ENCODE assay signal across 8 cellular contexts in genomic region chr14:54565236-54566151, GRCh38. TPM values are rescaled to one million over a fixed set of nuclear protein-coding genes. Genes with fewer than 3 reads are reported as not detected.
DNase-seq lines count a peak whose midpoint lies in the region; ATAC-seq, FAIRE-seq and TF ChIP-seq lines count a peak whose summit lies in the region.

No MANE protein-coding gene starts in this region.

- TF ChIP-seq CTCF in HFF-Myc (IDR thresholded peaks at IDR 0.05; ENCODE audit: low read depth, low read length, missing control alignments) = no peak
- TF ChIP-seq CTCF in GM12878 (IDR thresholded peaks at IDR 0.05 in 2 of 3, conservative IDR thresholded peaks at IDR 0.05 in 1 of 3; ENCODE audit: control insufficient read depth in 2 of 3, extremely low read depth in 1 of 3, insufficient read depth in 1 of 3, low read depth in 3 of 3, low read length in 3 of 3) = peak in 2 of 3 experiments; percentile 4 to 21; a peak in 3 of 6 replicates

- TF ChIP-seq POLR2A in GM12891 (IDR thresholded peaks at IDR 0.05; ENCODE audit: low read depth, low read length) = no peak; the same call in 1 of the 2 replicates
- peak; percentile 76 for TF ChIP-seq POLR2A in GM12878 (IDR thresholded peaks at IDR 0.05; ENCODE audit: low read depth, low read length)

- no peak for TF ChIP-seq EP300 in GM12878 (IDR thresholded peaks at IDR 0.05; ENCODE audit: borderline replicate concordance in 1 of 2, control insufficient read depth in 1 of 2, low read depth in 2 of 2, low read length in 2 of 2)

- CTCF ChIA-PET in GM12878 (lab: Yijun Ruan, JAX) = interaction anchor here (0.8 to 7.7 kb wide), 21 partner anchors 9 to 411 kb away, joined by 3 to 160 read pairs (median 6); no protein-coding TSS in a partner anchor

- ATAC-seq in GM12878 (peak; percentile 75), sciatic nerve (peak; percentile 90)

- under 1% methylated on average over 67 of the region's 86 CpGs for WGBS in GM12878 (ENCODE audit: insufficient coverage, insufficient replicate concordance, low lambda C conversion rate, missing lambda C conversion rate)
- no CpG with 5 or more reads among the region's 86 CpGs for WGBS in iPS DF 6.9 (ENCODE audit: insufficient coverage, insufficient read length)

- no peaks in the 10 kb centered on the region for H4K20me1 ChIP-seq in GM12878 (ENCODE audit: control insufficient read depth, insufficient read depth)

- H3K9ac ChIP-seq in GM12878 (ENCODE audit: control insufficient read depth, insufficient read depth, low read length) = peak overlapping the region; percentile 22; the same call in 1 of the 2 replicates

- peak overlapping the region; percentile 75 for H3K4me3 ChIP-seq in HFF-Myc (replicated peaks; ENCODE audit: low read depth, low read length)
- peak overlapping the region; percentile 73 for H3K4me3 ChIP-seq in GM12878
- peak overlapping the region; percentile 92 for H3K4me3 ChIP-seq in iPS DF 6.9 (ENCODE audit: low read length)

- H3K9me3 ChIP-seq in GM12878 (replicated peaks; ENCODE audit: control insufficient read depth, insufficient read depth, low read length) (no peaks in the 10 kb centered on the region), iPS DF 6.9 (ENCODE audit: control insufficient read depth, insufficient read depth, low read length) (no peaks in the 10 kb centered on the region)

- H3K36me3 ChIP-seq in GM12878 (ENCODE audit: control insufficient read depth in 2 of 2, insufficient read depth in 2 of 2, low read length in 1 of 2) = no peaks in the 10 kb centered on the region
- H3K36me3 ChIP-seq in iPS DF 6.9 (ENCODE audit: control insufficient read depth, insufficient read depth, low read length) = no peaks in the 10 kb centered on the region

- peak overlapping the region; percentile 98 for H3K4me2 ChIP-seq in GM12878 (ENCODE audit: control insufficient read depth, insufficient read depth)

- H3K27ac ChIP-seq in GM12878 (ENCODE audit: control insufficient read depth, insufficient read depth) (no peak overlapping the region), iPS DF 6.9 (ENCODE audit: low read length) (no peak overlapping the region)

- in situ Hi-C loops in GM12878 (cut with MboI) = loop anchor here (5.0 kb wide), 1 partner anchor 77 kb away; no protein-coding TSS in a partner anchor

- SMC1A ChIA-PET in GM12878 (lab: Charles Lee; ENCODE audit: uncharacterized antibody, unreplicated experiment) = interaction anchor here (0.5 to 6.8 kb wide), 15 partner anchors 16 to 316 kb away, joined by 3 to 87 read pairs (median 4); no protein-coding TSS in a partner anchor

- H3K4me1 ChIP-seq in GM12878 (ENCODE audit: control insufficient read depth, insufficient read depth, low read length) (peaks cover 12% of the 10 kb centered on the region; the same call in 1 of the 2 replicates), iPS DF 6.9 (ENCODE audit: control insufficient read depth, insufficient read depth, low read length) (peaks cover 3% of the 10 kb centered on the region; the same call in 1 of the 2 replicates)

- TF ChIP-seq RAD21 in GM12878 (IDR thresholded peaks at IDR 0.05; ENCODE audit: insufficient read depth, low read depth, low read length) = no peak

- RAD21 ChIA-PET in GM12878 (lab: Charles Lee; ENCODE audit: unreplicated experiment) = interaction anchor here (0.5 to 7.2 kb wide), 15 partner anchors 61 to 500 kb away, joined by 3 to 130 read pairs (median 3); partner anchors contain the start of gene GMFB

- BruUV-seq in GM12878 (replicated peaks; lab: Mats Ljungman, UMichigan) = no TSS peak

- peak; percentile 68 for DNase-seq in GM12891 (ENCODE audit: insufficient read length, low spot score)
- peak; percentile 61 for DNase-seq in HFF-Myc (ENCODE audit: extremely low read depth, low read depth)
- peak; percentile 6 for DNase-seq in NCI-H1092 (lab: John Stamatoyannopoulos, UW)
- DNase-seq in T1000 (lab: John Stamatoyannopoulos, UW) = peak; percentile 88
- DNase-seq in GM12878 (ENCODE audit: low read depth, low spot score) = no peak
- peak; percentile 39 for DNase-seq in iPS DF 6.9 (ENCODE audit: low read depth, low spot score)
- peak; percentile 97 for DNase-seq in sciatic nerve (ENCODE audit: low spot score)
- no peak for DNase-seq in OCI-M2 (lab: John Stamatoyannopoulos, UW; ENCODE audit: unreplicated experiment)

- H3K27me3 ChIP-seq in GM12878 (replicated peaks in 1 of 2; ENCODE audit: control insufficient read depth in 2 of 2, insufficient read depth in 2 of 2, low read length in 1 of 2) (peaks cover 0 to 3% of the 10 kb centered on the region in 2 experiments; a peak in 1 of 4 replicates), iPS DF 6.9 (ENCODE audit: control insufficient read depth, insufficient read depth, low read length) (no peaks in the 10 kb centered on the region)

- FAIRE-seq in GM12891 (lab: Jason Lieb, UNC) (peak; percentile 81), GM12878 (lab: Jason Lieb, UNC) (no peak)

- H2AFZ ChIP-seq in GM12878 (ENCODE audit: control insufficient read depth, low read depth, low read length) = peak overlapping the region; percentile 58

- intact Hi-C loops in GM12878 (cut with micrococcal nuclease; ENCODE audit: unreplicated experiment) = loop anchor here (2.0 to 5.0 kb wide), 3 partner anchors 57 to 327 kb away; no protein-coding TSS in a partner anchor
- intact Hi-C loops in sciatic nerve (cut with DNase I) = loop anchor here (2.0 to 5.0 kb wide), 2 partner anchors 125 to 207 kb away; no protein-coding TSS in a partner anchor

- POLR2A ChIA-PET in GM12878 (lab: Charles Lee) = interaction anchor here (1.7 kb wide), 1 partner anchor 62 kb away, joined by 5 read pairs; no protein-coding TSS in a partner anchor

- H3K79me2 ChIP-seq in GM12878 (ENCODE audit: control insufficient read depth, insufficient read depth, low read length) = no peaks in the 10 kb centered on the region

TF ChIP-seq in GM12891, 5 proteins besides CTCF, POLR2A, EP300 and RAD21:
- no peak for TF ChIP-seq SPI1 (IDR thresholded peaks at IDR 0.05; ENCODE audit: low read depth, low read length)
- TF ChIP-seq TAF1 (IDR thresholded peaks at IDR 0.05; ENCODE audit: low read depth, low read length) = peak; percentile 61; the same call in 1 of the 2 replicates
- TF ChIP-seq PAX5 (IDR thresholded peaks at IDR 0.05; ENCODE audit: insufficient read depth, low read length, severe bottlenecking) = no peak
- no peak for TF ChIP-seq POU2F2 (IDR thresholded peaks at IDR 0.05; ENCODE audit: low read depth, low read length)

TF ChIP-seq in GM12878, 131 proteins besides CTCF, POLR2A, EP300 and RAD21 (continues in another document):
- TF ChIP-seq BHLHE40 (IDR thresholded peaks at IDR 0.05; ENCODE audit: borderline replicate concordance in 1 of 2, low read depth in 2 of 2, low read length in 1 of 2) (peak in 1 of 2 experiments; percentile 48; a peak in 2 of 4 replicates), POLR2AphosphoS2 (IDR thresholded peaks at IDR 0.05; ENCODE audit: low read depth, low read length) (no peak), ETV6 (conservative IDR thresholded peaks at IDR 0.05 in 1 of 2, IDR thresholded peaks at IDR 0.05 in 1 of 2; ENCODE audit: borderline replicate concordance in 1 of 2, low read depth in 1 of 2) (no peak)

RNA-seq across cellular contexts. Expression of gene SAMD4A, which starts 1.4 kb away (rescaled TPM):
- polyA plus RNA-seq in GM12891 (2012; ENCODE audit: low read depth, missing spikeins) = 2.1 TPM
- 5.6 and 6.9 TPM in 2 replicates for total RNA-seq in GM12878 (2013; cell fraction: nucleolus; rRNA removed)
- total RNA-seq in GM12878 (2014; rRNA removed) (0.38 and 0.40 TPM in 2 replicates), GM12878 (2014; rRNA removed; fragmentation: Illumina TruSeq; extraction: Trizol) (0.18 and 0.40 TPM in 2 replicates), GM12878 (2021) (0.48 and 0.56 TPM in 2 replicates), sciatic nerve (59.2 TPM)
- 0.38 TPM for polyA plus RNA-seq in GM12878 (2011; ENCODE audit: low read depth)
- polyA plus RNA-seq in GM12878 (2011; rRNA removed) (0.22 and 0.39 TPM in 2 replicates), GM12878 (2014; fragmentation: Illumina TruSeq; extraction: Trizol) (0.17 and 0.26 TPM in 2 replicates), GM12878 (2014; fragmentation: Nextera tagmentation; extraction: Ambion mirVana) (under 1 TPM; 0.29 to 0.33 TPM), GM12878 (2014; rRNA removed) (0.18 and 0.49 TPM in 2 replicates), GM12878 (2016; fragmentation: Nextera tagmentation; extraction: Ambion mirVana) (under 1 TPM; 0.05 to 0.12 TPM)
- polyA plus RNA-seq in GM12878 (2011; cell fraction: cytosol; rRNA removed) = 0.33 and 0.37 TPM in 2 replicates
- 1.4 and 1.5 TPM in 2 replicates for polyA plus RNA-seq in GM12878 (2011; cell fraction: nucleus; rRNA removed)
- polyA plus RNA-seq in GM12878 (2012) = 1.0 and 1.1 TPM in 2 replicates
- 0.66 and 2.4 TPM in 2 replicates for polyA minus RNA-seq in GM12878 (2011; rRNA and poly(A)+ RNA removed)
- polyA minus RNA-seq in GM12878 (2011; cell fraction: cytosol; rRNA and poly(A)+ RNA removed) = not detected in 2 replicates
- 1.8 and 3.3 TPM in 2 replicates for polyA minus RNA-seq in GM12878 (2011; cell fraction: nucleus; rRNA and poly(A)+ RNA removed)

RNA-seq across cellular contexts. Expression of gene CGRRF1, which starts 55.8 kb away (rescaled TPM):
- polyA plus RNA-seq in GM12891 (2012; ENCODE audit: low read depth, missing spikeins) = 13.9 TPM
- 12.5 and 13.8 TPM in 2 replicates for total RNA-seq in GM12878 (2013; cell fraction: nucleolus; rRNA removed)
- 8.0 and 10.6 TPM in 2 replicates for total RNA-seq in GM12878 (2014; rRNA removed)
- total RNA-seq in GM12878 (2014; rRNA removed; fragmentation: Illumina TruSeq; extraction: Trizol) = 9.2 and 10.0 TPM in 2 replicates
- total RNA-seq in GM12878 (2021) = 12.2 and 14.1 TPM in 2 replicates
- polyA plus RNA-seq in GM12878 (2011; ENCODE audit: low read depth) = 11.4 TPM
- 14.8 and 16.9 TPM in 2 replicates for polyA plus RNA-seq in GM12878 (2011; rRNA removed)
- 4.2 and 4.4 TPM in 2 replicates for polyA plus RNA-seq in GM12878 (2011; cell fraction: cytosol; rRNA removed)
- 5.7 and 6.1 TPM in 2 replicates for polyA plus RNA-seq in GM12878 (2011; cell fraction: nucleus; rRNA removed)
- polyA plus RNA-seq in GM12878 (2012) = 9.8 and 11.5 TPM in 2 replicates
- polyA plus RNA-seq in GM12878 (2014; fragmentation: Illumina TruSeq; extraction: Trizol) = 8.7 and 14.2 TPM in 2 replicates
- polyA plus RNA-seq in GM12878 (2014; fragmentation: Nextera tagmentation; extraction: Ambion mirVana) = 10 to 100 TPM; 32.1 to 47.7 TPM
- polyA plus RNA-seq in GM12878 (2014; rRNA removed) = 5.5 and 6.9 TPM in 2 replicates
- 10 to 100 TPM; 19.6 to 20.6 TPM for polyA plus RNA-seq in GM12878 (2016; fragmentation: Nextera tagmentation; extraction: Ambion mirVana)
- 5.2 and 5.7 TPM in 2 replicates for polyA minus RNA-seq in GM12878 (2011; rRNA and poly(A)+ RNA removed)
- polyA minus RNA-seq in GM12878 (2011; cell fraction: cytosol; rRNA and poly(A)+ RNA removed) = 0.62 and 4.3 TPM in 2 replicates
- 3.4 and 5.7 TPM in 2 replicates for polyA minus RNA-seq in GM12878 (2011; cell fraction: nucleus; rRNA and poly(A)+ RNA removed)
- 31.9 TPM for total RNA-seq in sciatic nerve

Comparison
In these comparisons a context has a peak if more than half of its experiments do, and no peak if none do; other contexts are left out.
1. DNase-seq: peak in GM12891 (single experiment), HFF-Myc (single experiment), NCI-H1092 (single experiment), T1000 (single experiment), iPS DF 6.9 (single experiment) and sciatic nerve (single experiment); none in GM12878 (single experiment) and OCI-M2 (single experiment).
2. Peak in every context shown above with its lines, with median percentiles within 50 percentile points of each other: H3K4me3 ChIP-seq.